8 cellular contexts compared by ENCODE assay signal in genomic region chr21:33383056-33383888, GRCh38. TPM values are rescaled to one million over a fixed set of nuclear protein-coding genes. Genes with fewer than 3 reads are reported as not detected.
DNase-seq lines count a peak whose midpoint lies in the region; ATAC-seq lines count a peak whose summit lies in the region.

No MANE protein-coding gene starts in this region.

- ATAC-seq in GM18861 (IDR thresholded peaks at IDR 0.05; ENCODE audit: unreplicated experiment), result peak; percentile 69
- ATAC-seq in HG03060 (IDR thresholded peaks at IDR 0.05; ENCODE audit: low read depth, unreplicated experiment), result peak; percentile 70
- peak; percentile 31 to 50 for ATAC-seq in left cardiac atrium

- intact Hi-C loops in left cardiac atrium (cut with DNase I), result no loop called here

- DNase-seq in RPMI8226 (peak; percentile 94), left cardiac atrium (peak; percentile 68), globus pallidus (ENCODE audit: low spot score) (no peak), NCI-H510A (lab: John Stamatoyannopoulos, UW) (no peak)
- peak; percentile 49 for DNase-seq in activated gamma-delta T cell treated with anti-CD3 and anti-CD28 coated beads, Interleukin-2, amount 50 U/mL, for 16 hours (ENCODE audit: low read depth)
- peak; percentile 51 to 60 for DNase-seq in stimulated activated CD4-positive, alpha-beta T cell treated with anti-CD3 and anti-CD28 coated beads, Interleukin-12 subunit alpha, Interleukin-12 subunit beta, amount 100 ng/mL, for 24 hours (ENCODE audit: low read depth in 2 of 2)

RNA-seq across cellular contexts. Expression of gene IFNGR2, which starts 19.9 kb away (rescaled TPM):
- total RNA-seq in left cardiac atrium, result 10 to 100 TPM; 47.3 TPM

RNA-seq across cellular contexts. Expression of gene IFNAR1, which starts 58.5 kb away (rescaled TPM):
- total RNA-seq in left cardiac atrium, result 10 to 100 TPM; 30.7 to 33.1 TPM

Comparison
In these comparisons a context has a peak if more than half of its experiments do, and no peak if none do; other contexts are left out.
1. DNase-seq: peak in RPMI8226 (single experiment), activated gamma-delta T cell treated with anti-CD3 and anti-CD28 coated beads, Interleukin-2, amount 50 U/mL, for 16 hours (single experiment), left cardiac atrium (single experiment) and stimulated activated CD4-positive, alpha-beta T cell treated with anti-CD3 and anti-CD28 coated beads, Interleukin-12 subunit alpha, Interleukin-12 subunit beta, amount 100 ng/mL, for 24 hours (2 of 2); none in globus pallidus (single experiment) and NCI-H510A (single experiment).
2. Peak in every context shown above with its lines, with median percentiles within 50 percentile points of each other: ATAC-seq.